Comparison of ENCODE assay signal across 10 cellular contexts in genomic region chrX:24153175-24153795, GRCh38. TPM values are rescaled to one million over a fixed set of nuclear protein-coding genes. Genes with fewer than 3 reads are reported as not detected.
DNase-seq lines count a peak whose midpoint lies in the region; ATAC-seq and TF ChIP-seq lines count a peak whose summit lies in the region.
"Had no signal": no experiment of that assay in that cellular context is flagged by ENCODE, and none has a peak within 500 bp of the region (broad histone marks: within the 10 kb centered on the region; RNA-seq: fewer than 3 reads in every experiment).

No MANE protein-coding gene starts in this region.

- H3K27me3 ChIP-seq in tibial artery, result no peaks in the 10 kb centered on the region

- peak overlapping the region in 1 of 2 donors; percentile 97 for H3K27ac ChIP-seq in tibial artery

- no peaks in the 10 kb centered on the region for H3K9me3 ChIP-seq in tibial artery

- peaks cover 52% of the 10 kb centered on the region for H3K4me1 Mint-ChIP-seq in activated CD8-positive, alpha-beta memory T cell treated with anti-CD3 and anti-CD28 coated beads, Interleukin-2, amount 10 ng/mL, durations not matched to agents 7 days and 5 days
- H3K4me1 Mint-ChIP-seq in endothelial cell (ENCODE audit: unreplicated experiment), result peaks cover 22% of the 10 kb centered on the region
- H3K4me1 Mint-ChIP-seq in stimulated activated effector memory CD8-positive, alpha-beta T cell treated with anti-CD3 and anti-CD28 coated beads, Interleukin-12 subunit alpha, Interleukin-12 subunit beta, amount 100 ng/mL, for 72 hours, result peaks cover 49% of the 10 kb centered on the region

- CTCF ChIA-PET in activated CD8-positive, alpha-beta memory T cell treated with anti-CD3 and anti-CD28 coated beads, Interleukin-2, amount 10 ng/mL, durations not matched to agents 7 days and 5 days (lab: Charles Lee), result no interaction called here

- no peaks in the 10 kb centered on the region for H3K27me3 Mint-ChIP-seq in activated CD8-positive, alpha-beta memory T cell treated with anti-CD3 and anti-CD28 coated beads, Interleukin-2, amount 10 ng/mL, durations not matched to agents 7 days and 5 days
- H3K27me3 Mint-ChIP-seq in endothelial cell (ENCODE audit: unreplicated experiment), result peaks cover 6% of the 10 kb centered on the region

- peak overlapping the region; percentile 85 for H3K4me3 Mint-ChIP-seq in activated CD8-positive, alpha-beta memory T cell treated with anti-CD3 and anti-CD28 coated beads, Interleukin-2, amount 10 ng/mL, durations not matched to agents 7 days and 5 days
- no peak overlapping the region for H3K4me3 Mint-ChIP-seq in endothelial cell (ENCODE audit: unreplicated experiment)
- H3K4me3 Mint-ChIP-seq in stimulated activated effector memory CD8-positive, alpha-beta T cell treated with anti-CD3 and anti-CD28 coated beads, Interleukin-12 subunit alpha, Interleukin-12 subunit beta, amount 100 ng/mL, for 72 hours, result peak overlapping the region; percentile 89

- DNase-seq in activated CD8-positive, alpha-beta memory T cell treated with anti-CD3 and anti-CD28 coated beads, Interleukin-2, amount 10 ng/mL, durations not matched to agents 7 days and 5 days, result peak; percentile 43
- no peak for DNase-seq in activated CD8-positive, alpha-beta memory T cell treated with anti-CD3 and anti-CD28 coated beads, Interleukin-2, amount 50 U/mL, for 48 hours
- peak; percentile 11 for DNase-seq in RPMI8226
- DNase-seq in endothelial cell (ENCODE audit: low spot score), result no peak
- no peak for DNase-seq in stimulated activated effector memory CD8-positive, alpha-beta T cell treated with anti-CD3 and anti-CD28 coated beads, Interleukin-12 subunit alpha, Interleukin-12 subunit beta, amount 100 ng/mL, for 72 hours (ENCODE audit: low spot score in 2 of 2)
- no peak for DNase-seq in tibial artery
- DNase-seq: KG1, nucleus accumbens had no signal

- intact Hi-C loops in tibial artery (cut with DNase I; ENCODE audit: low total_unique reads), result loop anchor here (2.0 to 10.0 kb wide), 2 partner anchors 74 to 248 kb away; partner anchors contain the start of genes APOO and CXorf58

- H3K36me3 Mint-ChIP-seq in activated CD8-positive, alpha-beta memory T cell treated with anti-CD3 and anti-CD28 coated beads, Interleukin-2, amount 10 ng/mL, durations not matched to agents 7 days and 5 days, result peaks cover 35% of the 10 kb centered on the region
- peaks cover 3% of the 10 kb centered on the region for H3K36me3 Mint-ChIP-seq in endothelial cell (ENCODE audit: low read depth, unreplicated experiment)
- peaks cover 75% of the 10 kb centered on the region for H3K36me3 Mint-ChIP-seq in stimulated activated effector memory CD8-positive, alpha-beta T cell treated with anti-CD3 and anti-CD28 coated beads, Interleukin-12 subunit alpha, Interleukin-12 subunit beta, amount 100 ng/mL, for 72 hours

- H3K4me3 ChIP-seq in tibial artery, result no peak overlapping the region

- peak overlapping the region; percentile 88 for H3K27ac Mint-ChIP-seq in activated CD8-positive, alpha-beta memory T cell treated with anti-CD3 and anti-CD28 coated beads, Interleukin-2, amount 10 ng/mL, durations not matched to agents 7 days and 5 days
- H3K27ac Mint-ChIP-seq in endothelial cell (ENCODE audit: unreplicated experiment), result peak overlapping the region; percentile 34
- H3K27ac Mint-ChIP-seq in stimulated activated effector memory CD8-positive, alpha-beta T cell treated with anti-CD3 and anti-CD28 coated beads, Interleukin-12 subunit alpha, Interleukin-12 subunit beta, amount 100 ng/mL, for 72 hours, result peak overlapping the region; percentile 83

- H3K36me3 ChIP-seq in tibial artery, result no peaks in the 10 kb centered on the region

- H3K4me1 ChIP-seq in tibial artery, result peaks cover 0 to 67% (median 22%) of the 10 kb centered on the region in 4 donors

- ATAC-seq in activated CD8-positive, alpha-beta memory T cell treated with anti-CD3 and anti-CD28 coated beads, Interleukin-2, amount 10 ng/mL, durations not matched to agents 7 days and 5 days, result no peak
- no peak for ATAC-seq in stimulated activated effector memory CD8-positive, alpha-beta T cell treated with anti-CD3 and anti-CD28 coated beads, Interleukin-12 subunit alpha, Interleukin-12 subunit beta, amount 100 ng/mL, for 72 hours
- ATAC-seq in HG02970 (IDR thresholded peaks at IDR 0.05; ENCODE audit: low FRiP score, unreplicated experiment) (no peak), GM21737 (IDR thresholded peaks at IDR 0.05; ENCODE audit: unreplicated experiment) (no peak)

- no peaks in the 10 kb centered on the region for H3K9me3 Mint-ChIP-seq in activated CD8-positive, alpha-beta memory T cell treated with anti-CD3 and anti-CD28 coated beads, Interleukin-2, amount 10 ng/mL, durations not matched to agents 7 days and 5 days (ENCODE audit: low read depth)
- H3K9me3 Mint-ChIP-seq in endothelial cell (ENCODE audit: unreplicated experiment), result no peaks in the 10 kb centered on the region
- no peaks in the 10 kb centered on the region for H3K9me3 Mint-ChIP-seq in stimulated activated effector memory CD8-positive, alpha-beta T cell treated with anti-CD3 and anti-CD28 coated beads, Interleukin-12 subunit alpha, Interleukin-12 subunit beta, amount 100 ng/mL, for 72 hours

- TF ChIP-seq CTCF in endothelial cell (IDR thresholded peaks at IDR 0.05; ENCODE audit: unreplicated experiment) (no peak), tibial artery (IDR thresholded peaks at IDR 0.05) (no peak)

RNA-seq across cellular contexts. Expression of gene ZFX, which starts 3.8 kb away (rescaled TPM):
- 10 to 100 TPM; 41.9 to 44.5 TPM for total RNA-seq in activated CD8-positive, alpha-beta memory T cell treated with anti-CD3 and anti-CD28 coated beads, Interleukin-2, amount 10 ng/mL, durations not matched to agents 7 days and 5 days
- 40.0 TPM for total RNA-seq in endothelial cell (ENCODE audit: unreplicated experiment)

Comparison
In these comparisons a context has a peak if more than half of its experiments do, and no peak if none do; other contexts are left out.
1. DNase-seq: peak in activated CD8-positive, alpha-beta memory T cell treated with anti-CD3 and anti-CD28 coated beads, Interleukin-2, amount 10 ng/mL, durations not matched to agents 7 days and 5 days (single experiment) and RPMI8226 (single experiment); none in activated CD8-positive, alpha-beta memory T cell treated with anti-CD3 and anti-CD28 coated beads, Interleukin-2, amount 50 U/mL, for 48 hours (single experiment), endothelial cell (single experiment), stimulated activated effector memory CD8-positive, alpha-beta T cell treated with anti-CD3 and anti-CD28 coated beads, Interleukin-12 subunit alpha, Interleukin-12 subunit beta, amount 100 ng/mL, for 72 hours (0 of 2) and tibial artery (0 of 2).
2. H3K27ac Mint-ChIP-seq: peak in every context shown above with its lines; median percentile 88 in activated CD8-positive, alpha-beta memory T cell treated with anti-CD3 and anti-CD28 coated beads, Interleukin-2, amount 10 ng/mL, durations not matched to agents 7 days and 5 days; 83 in stimulated activated effector memory CD8-positive, alpha-beta T cell treated with anti-CD3 and anti-CD28 coated beads, Interleukin-12 subunit alpha, Interleukin-12 subunit beta, amount 100 ng/mL, for 72 hours; 34 in endothelial cell.